12 cellular contexts compared by ENCODE assay signal in the genomic region with DNA sequence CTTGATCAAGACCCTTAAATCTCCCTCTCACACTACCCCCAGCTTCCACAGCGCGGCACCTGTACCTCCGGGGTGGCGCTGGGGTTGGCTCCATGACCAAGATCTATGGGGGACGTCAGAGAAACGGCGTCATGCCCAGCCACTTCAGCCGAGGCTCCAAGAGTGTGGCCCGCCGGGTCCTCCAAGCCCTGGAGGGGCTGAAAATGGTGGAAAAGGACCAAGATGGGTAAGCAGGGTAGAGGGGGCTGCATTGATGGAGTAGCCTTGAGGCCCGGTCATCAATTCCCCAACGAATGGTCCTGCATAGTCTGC. TPM values are rescaled to one million over a fixed set of nuclear protein-coding genes. Genes with fewer than 3 reads are reported as not detected.
A peak's percentile ranks its signal among the peaks of the same experiment; 100 is the strongest.
DNase-seq lines count a peak whose midpoint lies in the region; ATAC-seq and TF ChIP-seq lines count a peak whose summit lies in the region.
"Had no signal": no experiment of that assay in that cellular context is flagged by ENCODE, and none has a peak within 500 bp of the region (broad histone marks: within the 10 kb centered on the region; RNA-seq: fewer than 3 reads in every experiment).

No MANE protein-coding gene starts in this region.

- H3K9me3 Mint-ChIP-seq in activated naive CD4-positive, alpha-beta T cell treated with anti-CD3 and anti-CD28 coated beads, Interleukin-2, amount 50 U/mL, for 72 hours: no peaks in the 10 kb centered on the region
- H3K9me3 Mint-ChIP-seq in neural crest cell: no peaks in the 10 kb centered on the region
- H3K9me3 Mint-ChIP-seq: dendritic cell treated with granulocyte-macrophage colony-stimulating factor and Interleukin-4, amounts not matched to agents 40 ng/mL and 50 ng/mL, for 4 days had no signal

- H3K9ac ChIP-seq in DND-41 (ENCODE audit: low read depth, low read length): peak overlapping the region; percentile 36
- H3K9ac ChIP-seq in KMS-11: no peak overlapping the region

- H3K36me3 ChIP-seq in DND-41 (ENCODE audit: insufficient read depth, low read length): peaks cover 88% of the 10 kb centered on the region
- peaks cover 29% of the 10 kb centered on the region; the same call in 1 of the 2 replicates for H3K36me3 ChIP-seq in KMS-11 (ENCODE audit: insufficient read depth)

- H3K36me3 Mint-ChIP-seq in activated naive CD4-positive, alpha-beta T cell treated with anti-CD3 and anti-CD28 coated beads, Interleukin-2, amount 50 U/mL, for 72 hours: peaks cover 23 to 59% of the 10 kb centered on the region in 2 donors
- peaks cover 25% of the 10 kb centered on the region for H3K36me3 Mint-ChIP-seq in neural crest cell (ENCODE audit: low read depth)

- peaks cover 4% of the 10 kb centered on the region for H3K27me3 Mint-ChIP-seq in neural crest cell (ENCODE audit: low read depth)
- H3K27me3 Mint-ChIP-seq: dendritic cell treated with granulocyte-macrophage colony-stimulating factor and Interleukin-4, amounts not matched to agents 40 ng/mL and 50 ng/mL, for 4 days had no signal

- H3K27ac ChIP-seq in DND-41 (ENCODE audit: low read length) (peak overlapping the region; percentile 73), KMS-11 (no peak overlapping the region)

- DNase-seq in DND-41 (no peak), neural crest cell (ENCODE audit: low read depth, low spot score) (no peak)
- DNase-seq in activated naive CD4-positive, alpha-beta T cell treated with anti-CD3 and anti-CD28 coated beads, Interleukin-2, amount 50 U/mL, for 72 hours (ENCODE audit: low spot score in 2 of 2): no peak
- DNase-seq: activated CD4-positive, alpha-beta T cell treated with anti-CD3 and anti-CD28 coated beads, Interleukin-2, amount 50 U/mL, for 1 hour; adrenal gland; NCI-H526 had no signal

- H3K4me1 Mint-ChIP-seq in neural crest cell: peaks cover 14% of the 10 kb centered on the region

- H4K20me1 ChIP-seq in DND-41 (ENCODE audit: insufficient read depth, low read length) (peaks cover 73% of the 10 kb centered on the region), KMS-11 (ENCODE audit: insufficient read depth) (peaks cover 34% of the 10 kb centered on the region)

- H3K79me2 ChIP-seq in DND-41 (ENCODE audit: insufficient read depth, low read length): peaks cover 63% of the 10 kb centered on the region
- H3K79me2 ChIP-seq in KMS-11 (ENCODE audit: insufficient read depth, low read depth): peaks cover 47% of the 10 kb centered on the region

- H3K4me3 Mint-ChIP-seq in neural crest cell: peak overlapping the region; percentile 51
- H3K4me3 Mint-ChIP-seq: dendritic cell treated with granulocyte-macrophage colony-stimulating factor and Interleukin-4, amounts not matched to agents 40 ng/mL and 50 ng/mL, for 4 days had no signal

- H3K4me3 ChIP-seq in DND-41 (ENCODE audit: low read depth in 1 of 2, low read length in 2 of 2) (no peak overlapping the region), KMS-11 (IDR thresholded peaks at IDR 0.05; ENCODE audit: insufficient read depth, low read depth, low read length) (no peak overlapping the region)
- H3K4me3 ChIP-seq: adrenal gland had no signal

- H3K4me2 ChIP-seq in DND-41 (ENCODE audit: insufficient read depth, low read length) (peak overlapping the region; percentile 48), KMS-11 (peak overlapping the region; percentile 14; the same call in 1 of the 2 replicates)

- TF ChIP-seq CTCF in DND-41 (IDR thresholded peaks at IDR 0.05; ENCODE audit: borderline replicate concordance, extremely low read depth, low read length, poor library complexity, severe bottlenecking) (no peak), KMS-11 (conservative IDR thresholded peaks at IDR 0.05; ENCODE audit: low read depth, low read length) (no peak), neural crest cell (conservative IDR thresholded peaks at IDR 0.05) (no peak)

- ATAC-seq in DND-41 (ENCODE audit: insufficient read depth, low read depth) (no peak), HG03469 (IDR thresholded peaks at IDR 0.05; ENCODE audit: unreplicated experiment) (no peak), GM21717 (IDR thresholded peaks at IDR 0.05; ENCODE audit: unreplicated experiment) (no peak), HG02973 (IDR thresholded peaks at IDR 0.05; ENCODE audit: unreplicated experiment) (no peak)
- no peak for ATAC-seq in activated naive CD4-positive, alpha-beta T cell treated with anti-CD3 and anti-CD28 coated beads, Interleukin-2, amount 50 U/mL, for 72 hours

- peak overlapping the region; percentile 91 to 98 for H3K27ac Mint-ChIP-seq in activated naive CD4-positive, alpha-beta T cell treated with anti-CD3 and anti-CD28 coated beads, Interleukin-2, amount 50 U/mL, for 72 hours
- no peak overlapping the region for H3K27ac Mint-ChIP-seq in neural crest cell (ENCODE audit: unreplicated experiment)

- H3K27me3 ChIP-seq in DND-41 (ENCODE audit: insufficient read depth, low read length, poor library complexity) (no peaks in the 10 kb centered on the region), KMS-11 (ENCODE audit: insufficient read depth, low read depth) (no peaks in the 10 kb centered on the region; the same call in 1 of the 2 replicates)
- H3K27me3 ChIP-seq: adrenal gland had no signal

- H3K4me1 ChIP-seq in DND-41 (ENCODE audit: insufficient read depth, low read length) (peaks cover 96% of the 10 kb centered on the region), KMS-11 (ENCODE audit: low read depth, poor library complexity, severe bottlenecking) (peaks cover 93% of the 10 kb centered on the region)

- H3K9me3 ChIP-seq in DND-41 (ENCODE audit: insufficient read depth, low read length, severe bottlenecking): no peaks in the 10 kb centered on the region
- H3K9me3 ChIP-seq: adrenal gland had no signal

- no peak overlapping the region for H2AFZ ChIP-seq in DND-41 (ENCODE audit: low read depth, low read length)
- no peak overlapping the region for H2AFZ ChIP-seq in KMS-11 (ENCODE audit: low read depth)

RNA-seq across cellular contexts. Expression of a gene that starts 8.1 kb away (rescaled TPM):
- 1 to 10 TPM; 3.3 to 7.0 TPM for total RNA-seq in activated naive CD4-positive, alpha-beta T cell treated with anti-CD3 and anti-CD28 coated beads, Interleukin-2, amount 50 U/mL, for 72 hours
- total RNA-seq in neural crest cell: 0.32 and 0.70 TPM in 2 replicates
- total RNA-seq: fibroblast of villous mesenchyme had no signal

RNA-seq across cellular contexts. Expression of a gene that starts 8.9 kb away (rescaled TPM):
- 1,000 to 10,000 TPM; 3,521 to 4,779 TPM for total RNA-seq in activated naive CD4-positive, alpha-beta T cell treated with anti-CD3 and anti-CD28 coated beads, Interleukin-2, amount 50 U/mL, for 72 hours
- total RNA-seq in neural crest cell: 2,492 and 2,613 TPM in 2 replicates

RNA-seq across cellular contexts. Expression of a gene that starts 14.0 kb away (rescaled TPM):
- 100 to 1,000 TPM; 361 to 383 TPM for total RNA-seq in activated naive CD4-positive, alpha-beta T cell treated with anti-CD3 and anti-CD28 coated beads, Interleukin-2, amount 50 U/mL, for 72 hours
- total RNA-seq in neural crest cell: 62.3 and 69.9 TPM in 2 replicates

RNA-seq across cellular contexts. Expression of a gene that starts 24.1 kb away (rescaled TPM):
- total RNA-seq in activated naive CD4-positive, alpha-beta T cell treated with anti-CD3 and anti-CD28 coated beads, Interleukin-2, amount 50 U/mL, for 72 hours: not detected
- not detected in 2 replicates for total RNA-seq in neural crest cell
- total RNA-seq: adrenal gland, fibroblast of villous mesenchyme had no signal

RNA-seq across cellular contexts. Expression of a gene that starts 24.5 kb away (rescaled TPM):
- not detected for total RNA-seq in activated naive CD4-positive, alpha-beta T cell treated with anti-CD3 and anti-CD28 coated beads, Interleukin-2, amount 50 U/mL, for 72 hours
- not detected in 2 replicates for total RNA-seq in neural crest cell
- total RNA-seq: adrenal gland, fibroblast of villous mesenchyme had no signal
